Comparison of ENCODE assay signal across 8 cellular contexts in genomic region chr6:29628419-29629281, GRCh38. TPM values are rescaled to one million over a fixed set of nuclear protein-coding genes. Genes with fewer than 3 reads are reported as not detected.
DNase-seq lines count a peak whose midpoint lies in the region; ATAC-seq and TF ChIP-seq lines count a peak whose summit lies in the region.

No MANE protein-coding gene starts in this region.

- no peaks in the 10 kb centered on the region for H3K9me2 ChIP-seq in Karpas-422 (replicated peaks; ENCODE audit: insufficient read depth, low read length)

- no peaks in the 10 kb centered on the region for H3K9me3 Mint-ChIP-seq in stimulated activated naive CD8-positive, alpha-beta T cell treated with anti-CD3 and anti-CD28 coated beads, Interleukin-15, Interleukin-2, amounts not matched to agents 100 ng/mL and 50 ng/mL, for 24 hours

- H3K27ac ChIP-seq in Karpas-422 (ENCODE audit: low read length): no peak overlapping the region
- peak overlapping the region; percentile 5; the same call in 1 of the 2 replicates for H3K27ac ChIP-seq in Panc1 (ENCODE audit: low read length)
- peak overlapping the region; percentile 32 to 84 (median 82) for H3K27ac ChIP-seq in esophagus squamous epithelium

- no peaks in the 10 kb centered on the region; the same call in 1 of the 2 replicates for H3K27me3 ChIP-seq in Karpas-422 (ENCODE audit: low read length)
- peaks cover 21% of the 10 kb centered on the region for H3K27me3 ChIP-seq in Panc1 (ENCODE audit: control insufficient read depth, insufficient read depth, low read length)
- no peaks in the 10 kb centered on the region for H3K27me3 ChIP-seq in esophagus squamous epithelium

- peak; percentile 79 for ATAC-seq in Panc1
- no peak for ATAC-seq in HG02678 (IDR thresholded peaks at IDR 0.05; ENCODE audit: unreplicated experiment)

- in situ Hi-C loops in Panc1 (cut with HindIII; ENCODE audit: low pct_unique_long_range_greater_than_20kb, low sequenced_read_pairs): no loop called here

- peak overlapping the region; percentile 74 for H3K9ac ChIP-seq in Karpas-422 (ENCODE audit: low read length)

- WGBS in esophagus squamous epithelium, 2 donors: 2 to 5% methylated on average over 30 to 32 of the region's 32 CpGs

- no peaks in the 10 kb centered on the region for H3K79me2 ChIP-seq in Karpas-422 (ENCODE audit: low read length)

- CTCF ChIA-PET in Panc1 (lab: Charles Lee): interaction anchor here (0.6 to 1.0 kb wide), 4 partner anchors 11 to 593 kb away, joined by 3 to 11 read pairs (median 4); no protein-coding TSS in a partner anchor

- H3K27me3 Mint-ChIP-seq in stimulated activated naive CD8-positive, alpha-beta T cell treated with anti-CD3 and anti-CD28 coated beads, Interleukin-15, Interleukin-2, amounts not matched to agents 100 ng/mL and 50 ng/mL, for 24 hours: peaks cover 13% of the 10 kb centered on the region

- no TSS peak for BruUV-seq in Panc1 (replicated peaks; lab: Mats Ljungman, UMichigan)

- peak overlapping the region; percentile 72 for H3K4me3 ChIP-seq in Karpas-422 (ENCODE audit: low read length)
- H3K4me3 ChIP-seq in Panc1 (ENCODE audit: low read depth in 2 of 2, low read length in 2 of 2): peak overlapping the region; percentile 41 to 61
- H3K4me3 ChIP-seq in esophagus squamous epithelium: peak overlapping the region; percentile 35 to 76 (median 62)

- TF ChIP-seq POLR2A in esophagus squamous epithelium (IDR thresholded peaks at IDR 0.05): no peak

- H3K36me3 Mint-ChIP-seq in stimulated activated naive CD8-positive, alpha-beta T cell treated with anti-CD3 and anti-CD28 coated beads, Interleukin-15, Interleukin-2, amounts not matched to agents 100 ng/mL and 50 ng/mL, for 24 hours (ENCODE audit: low read depth): no peaks in the 10 kb centered on the region

- POLR2A ChIA-PET in Panc1 (lab: Charles Lee): no interaction called here

- H2AFZ ChIP-seq in Karpas-422 (ENCODE audit: low read length): peak overlapping the region; percentile 87

- H4K20me1 ChIP-seq in Karpas-422 (ENCODE audit: insufficient read depth, low read depth, low read length): peaks cover 3% of the 10 kb centered on the region; the same call in 1 of the 2 replicates

- peaks cover 47% of the 10 kb centered on the region for H3K4me1 Mint-ChIP-seq in stimulated activated naive CD8-positive, alpha-beta T cell treated with anti-CD3 and anti-CD28 coated beads, Interleukin-15, Interleukin-2, amounts not matched to agents 100 ng/mL and 50 ng/mL, for 24 hours (ENCODE audit: low read depth)

- H3K9me3 ChIP-seq in Karpas-422 (ENCODE audit: low read length) (no peaks in the 10 kb centered on the region), Panc1 (ENCODE audit: control insufficient read depth, insufficient read depth, low read depth, low read length) (no peaks in the 10 kb centered on the region), esophagus squamous epithelium (no peaks in the 10 kb centered on the region)

- DNase-seq in D341Med (ENCODE audit: low spot score) (peak; percentile 89), Karpas-422 (peak; percentile 66), Panc1 (ENCODE audit: low read depth, low spot score) (peak; percentile 42), esophagus squamous epithelium (lab: John Stamatoyannopoulos, UW) (no peak), mucosa of gallbladder (ENCODE audit: low spot score) (peak; percentile 66)
- peak; percentile 22 to 32 for DNase-seq in activated T-helper 1 cell treated with anti-CD3 and anti-CD28 coated beads, Interleukin-2, amount 50 U/mL, for 16 hours (ENCODE audit: low read depth in 1 of 2, low spot score in 1 of 2)

- H3K27ac Mint-ChIP-seq in stimulated activated naive CD8-positive, alpha-beta T cell treated with anti-CD3 and anti-CD28 coated beads, Interleukin-15, Interleukin-2, amounts not matched to agents 100 ng/mL and 50 ng/mL, for 24 hours: peak overlapping the region; percentile 78

- intact Hi-C loops in Panc1 (cut with micrococcal nuclease; ENCODE audit: unreplicated experiment) (no loop called here), esophagus squamous epithelium (cut with DNase I) (no loop called here)

- peak overlapping the region; percentile 85 for H3K4me2 ChIP-seq in Karpas-422 (ENCODE audit: low read depth, low read length, poor library complexity, severe bottlenecking)

- H3K4me3 Mint-ChIP-seq in stimulated activated naive CD8-positive, alpha-beta T cell treated with anti-CD3 and anti-CD28 coated beads, Interleukin-15, Interleukin-2, amounts not matched to agents 100 ng/mL and 50 ng/mL, for 24 hours: peak overlapping the region; percentile 83

- H3K4me1 ChIP-seq in Karpas-422 (ENCODE audit: low read length) (peaks cover 34% of the 10 kb centered on the region), Panc1 (ENCODE audit: control insufficient read depth, insufficient read depth, low read length) (no peaks in the 10 kb centered on the region), esophagus squamous epithelium (peaks cover 22 to 50% (median 25%) of the 10 kb centered on the region in 3 donors)

- TF ChIP-seq CTCF in Panc1 (IDR thresholded peaks at IDR 0.05): peak; percentile 91
- TF ChIP-seq CTCF in esophagus squamous epithelium (IDR thresholded peaks at IDR 0.05): peak; percentile 34 to 67 (median 46)

- H3K36me3 ChIP-seq in Karpas-422 (ENCODE audit: insufficient read depth, low read length) (no peaks in the 10 kb centered on the region), Panc1 (ENCODE audit: control insufficient read depth, insufficient read depth, low read length) (peaks cover 2% of the 10 kb centered on the region; the same call in 1 of the 2 replicates), esophagus squamous epithelium (peaks cover 0 to 3% (median 0%) of the 10 kb centered on the region in 3 donors)

RNA-seq across cellular contexts. Expression of gene GABBR1, which starts 4.3 kb away (rescaled TPM):
- 9.9 and 10.5 TPM in 2 replicates for total RNA-seq in Karpas-422 (2014; rRNA removed; shearing (Covaris generic); ENCODE audit: low replicate concordance)
- total RNA-seq in Panc1 (2021; ENCODE audit: unreplicated experiment) (11.9 TPM), esophagus squamous epithelium (10 to 100 TPM in 2 of 4 donors, 1 to 10 TPM in 2; 4.1 to 19.5 (median 8.5) TPM), mucosa of gallbladder (52.4 TPM)
- 10.0 TPM for polyA plus RNA-seq in Panc1 (2012; ENCODE audit: insufficient read length)

RNA-seq across cellular contexts. Expression of gene MOG, which starts 28.2 kb away (rescaled TPM):
- not detected in 2 replicates for total RNA-seq in Karpas-422 (2014; rRNA removed; shearing (Covaris generic); ENCODE audit: low replicate concordance)
- total RNA-seq in Panc1 (2021; ENCODE audit: unreplicated experiment) (not detected), esophagus squamous epithelium (not detected), mucosa of gallbladder (not detected)
- not detected for polyA plus RNA-seq in Panc1 (2012; ENCODE audit: insufficient read length)

RNA-seq across cellular contexts. Expression of gene OR2H2, which starts 43.7 kb away (rescaled TPM):
- total RNA-seq in Karpas-422 (2014; rRNA removed; shearing (Covaris generic); ENCODE audit: low replicate concordance): not detected in 2 replicates
- not detected for total RNA-seq in Panc1 (2021; ENCODE audit: unreplicated experiment)
- polyA plus RNA-seq in Panc1 (2012; ENCODE audit: insufficient read length): not detected
- not detected for total RNA-seq in esophagus squamous epithelium
- not detected for total RNA-seq in mucosa of gallbladder

RNA-seq across cellular contexts. Expression of gene ZFP57, which starts 52.3 kb away (rescaled TPM):
- total RNA-seq in Karpas-422 (2014; rRNA removed; shearing (Covaris generic); ENCODE audit: low replicate concordance): not detected in 2 replicates
- total RNA-seq in Panc1 (2021; ENCODE audit: unreplicated experiment) (not detected), esophagus squamous epithelium (1 to 10 TPM in 1 of 4 donors, not detected in 3; 2.4 TPM), mucosa of gallbladder (0.12 TPM)
- polyA plus RNA-seq in Panc1 (2012; ENCODE audit: insufficient read length): not detected
